Comparison of ENCODE assay signal across 8 cellular contexts in the genomic region with DNA sequence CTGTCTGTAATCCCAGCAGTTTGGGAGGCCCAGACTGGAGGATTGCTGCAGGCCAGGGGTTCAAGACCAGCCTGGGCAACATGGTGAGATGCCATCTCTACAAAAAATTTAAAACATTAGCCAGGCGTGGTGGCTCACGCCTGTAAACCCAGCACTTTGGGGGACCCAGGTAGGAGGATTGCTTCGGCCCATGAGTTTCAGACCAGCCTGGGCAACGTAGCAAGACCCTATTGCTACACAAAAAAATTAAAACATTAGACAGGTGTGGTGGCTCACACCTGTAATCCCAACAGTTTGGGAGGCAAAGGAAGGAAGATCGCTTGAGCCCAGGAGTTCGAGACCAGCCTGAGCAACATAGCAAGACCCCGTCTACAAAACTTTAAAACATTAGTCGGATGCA. TPM values are rescaled to one million over a fixed set of nuclear protein-coding genes. Genes with fewer than 3 reads are reported as not detected.
DNase-seq lines count a peak whose midpoint lies in the region; ATAC-seq, FAIRE-seq and TF ChIP-seq lines count a peak whose summit lies in the region.

No MANE protein-coding gene starts in this region.

- intact Hi-C loops in left ventricle myocardium inferior (cut with micrococcal nuclease), result no loop called here

- no peaks in the 10 kb centered on the region for H3K27me3 Mint-ChIP-seq in WTC11 (ENCODE audit: low read depth)

- peaks cover 5% of the 10 kb centered on the region for H3K36me3 ChIP-seq in left ventricle myocardium inferior

- no peaks in the 10 kb centered on the region; the same call in 1 of the 2 replicates for H3K36me3 Mint-ChIP-seq in WTC11

- no peaks in the 10 kb centered on the region for H3K9me3 ChIP-seq in left ventricle myocardium inferior (replicated peaks)

- CTCF ChIA-PET in WTC11 (lab: Charles Lee) (no interaction called here), HEK293T (lab: Yijun Ruan, JAX) (no interaction called here)

- H3K27ac Mint-ChIP-seq in WTC11, result peak overlapping the region; percentile 97

- no peaks in the 10 kb centered on the region for H3K27me3 ChIP-seq in left ventricle myocardium inferior (ENCODE audit: low read depth)

- TF ChIP-seq CTCF in WTC11 (IDR thresholded peaks at IDR 0.05), result no peak
- TF ChIP-seq CTCF in left ventricle myocardium inferior (IDR thresholded peaks at IDR 0.05; ENCODE audit: borderline replicate concordance), result no peak

- FAIRE-seq in GM18507 (lab: Jason Lieb, UNC), result peak; percentile 12

- no peak for DNase-seq in GM18507 (ENCODE audit: extremely low spot score, insufficient read length, low read depth)
- DNase-seq in WTC11 (ENCODE audit: low spot score), result no peak
- no peak for DNase-seq in left ventricle myocardium inferior
- no peak for DNase-seq in skeletal muscle cell (ENCODE audit: low read depth)
- no peak for DNase-seq in HEK293T (ENCODE audit: extremely low spot score)
- DNase-seq in NCI-H2107 (lab: John Stamatoyannopoulos, UW), result no peak
- no peak for DNase-seq in iPS-NIHi11 (ENCODE audit: low spot score)

- peaks cover 33% of the 10 kb centered on the region for H3K4me1 Mint-ChIP-seq in WTC11

- peak overlapping the region; percentile 80 for H3K4me3 Mint-ChIP-seq in WTC11

- H3K9me3 Mint-ChIP-seq in WTC11, result no peaks in the 10 kb centered on the region

- ATAC-seq in WTC11 (no peak), HG03457 (IDR thresholded peaks at IDR 0.05; ENCODE audit: unreplicated experiment) (no peak)

- POLR2A ChIA-PET in WTC11 (lab: Charles Lee) (no interaction called here), HEK293T (lab: Yijun Ruan, JAX) (no interaction called here)

- H3K27ac ChIP-seq in left ventricle myocardium inferior (replicated peaks), result peak overlapping the region; percentile 95

- peaks cover 59% of the 10 kb centered on the region for H3K4me1 ChIP-seq in left ventricle myocardium inferior

- H3K4me3 ChIP-seq in left ventricle myocardium inferior, result peak overlapping the region; percentile 88
- H3K4me3 ChIP-seq in skeletal muscle cell (ENCODE audit: low read depth, low read length), result peak overlapping the region; percentile 79

TF ChIP-seq in WTC11, 78 proteins besides CTCF, POLR2A, EP300 and RAD21:
- TF ChIP-seq NFE2L1 (CRISPR knock-in tag; IDR thresholded peaks at IDR 0.05) (0 out of 2 replicates have a peak, but pooled peaks have one; percentile 8), ZNF121 (CRISPR knock-in tag; IDR thresholded peaks at IDR 0.05) (peak; percentile 97), NFYB (CRISPR knock-in tag; conservative IDR thresholded peaks at IDR 0.05; ENCODE audit: low read depth) (no peak), GTF2I (CRISPR knock-in tag; conservative IDR thresholded peaks at IDR 0.05) (peak; percentile 58; the same call in 1 of the 2 replicates)

TF ChIP-seq in HEK293T, 16 proteins besides CTCF, POLR2A, EP300 and RAD21:
- TF ChIP-seq TARDBP (IDR thresholded peaks at IDR 0.05), result no peak
- no peak for TF ChIP-seq ZNF384 (IDR thresholded peaks at IDR 0.05)
- no peak for TF ChIP-seq SUZ12 (IDR thresholded peaks at IDR 0.05)
- TF ChIP-seq FOXA1 (IDR thresholded peaks at IDR 0.05), result no peak
- no peak for TF ChIP-seq BHLHE40 (IDR thresholded peaks at IDR 0.05; ENCODE audit: borderline replicate concordance)
- TF ChIP-seq, protein P1, sequence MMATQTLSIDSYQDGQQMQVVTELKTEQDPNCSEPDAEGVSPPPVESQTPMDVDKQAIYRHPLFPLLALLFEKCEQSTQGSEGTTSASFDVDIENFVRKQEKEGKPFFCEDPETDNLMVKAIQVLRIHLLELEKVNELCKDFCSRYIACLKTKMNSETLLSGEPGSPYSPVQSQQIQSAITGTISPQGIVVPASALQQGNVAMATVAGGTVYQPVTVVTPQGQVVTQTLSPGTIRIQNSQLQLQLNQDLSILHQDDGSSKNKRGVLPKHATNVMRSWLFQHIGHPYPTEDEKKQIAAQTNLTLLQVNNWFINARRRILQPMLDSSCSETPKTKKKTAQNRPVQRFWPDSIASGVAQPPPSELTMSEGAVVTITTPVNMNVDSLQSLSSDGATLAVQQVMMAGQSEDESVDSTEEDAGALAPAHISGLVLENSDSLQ (IDR thresholded peaks at IDR 0.05), result no peak
- no peak for TF ChIP-seq NFRKB (IDR thresholded peaks at IDR 0.05)
- TF ChIP-seq CTBP1 (IDR thresholded peaks at IDR 0.05; ENCODE audit: borderline replicate concordance), result no peak
- no peak for TF ChIP-seq SP1 (IDR thresholded peaks at IDR 0.05)
- TF ChIP-seq ELF4 (IDR thresholded peaks at IDR 0.05), result no peak
- TF ChIP-seq FOXK2 (IDR thresholded peaks at IDR 0.05), result no peak
- TF ChIP-seq HDGF (IDR thresholded peaks at IDR 0.05; ENCODE audit: borderline replicate concordance), result no peak
- no peak for TF ChIP-seq FOXM1 (IDR thresholded peaks at IDR 0.05; ENCODE audit: borderline replicate concordance)
- TF ChIP-seq LEF1 (IDR thresholded peaks at IDR 0.05; ENCODE audit: borderline replicate concordance), result no peak
- no peak for TF ChIP-seq L3MBTL2 (conservative IDR thresholded peaks at IDR 0.05)
- TF ChIP-seq ARNT (IDR thresholded peaks at IDR 0.05), result no peak
TF ChIP-seq in HEK293T: peak in this region for 0.

RNA-seq across cellular contexts. Expression of a gene that starts 1.3 kb away (rescaled TPM):
- 28.2 to 34.3 TPM (median 33.4 TPM) in 3 replicates for total RNA-seq in WTC11 (2021)
- total RNA-seq in left ventricle myocardium inferior, result 35.3 TPM

RNA-seq across cellular contexts. Expression of a gene that starts 1.3 kb away (rescaled TPM):
- total RNA-seq in WTC11 (2021) (45.1 to 49.2 TPM (median 47.3 TPM) in 3 replicates), left ventricle myocardium inferior (64.8 TPM)
